Comparison of ENCODE assay signal across 22 cellular contexts in genomic region chr9:117096138-117096537, GRCh38.
"Had no signal": no experiment of that assay in that cellular context is flagged by ENCODE, and none has a peak within 500 bp of the region (broad histone marks: within the 10 kb centered on the region; RNA-seq: fewer than 3 reads in every experiment).

No MANE protein-coding gene starts in this region.

- H3K27me3 ChIP-seq: ovary, sigmoid colon, spleen, tibial nerve, uterus had no signal

- H3K4me3 ChIP-seq: lower lobe of right lung, ovary, prostate gland, sigmoid colon, spleen, tibial nerve, uterus had no signal

- H3K36me3 ChIP-seq: lower lobe of right lung, ovary, prostate gland, sigmoid colon, spleen, tibial nerve, uterus had no signal

- H3K4me1 ChIP-seq: lower lobe of right lung, prostate gland, spleen had no signal

- ATAC-seq: left cardiac atrium; left lobe of liver; lower lobe of right lung; naive thymus-derived CD4-positive, alpha-beta T cell; natural killer cell treated with Interleukin-12 subunit alpha and Interleukin-12 subunit beta and Interleukin-15 and Interleukin-18, amount 100 ng/mL, for 72 hours; stimulated activated naive CD8-positive, alpha-beta T cell treated with anti-CD3 and anti-CD28 coated beads, Interleukin-15, amount 100 ng/mL, for 72 hours had no signal

- H3K9me3 ChIP-seq: lower lobe of right lung, ovary, prostate gland, sigmoid colon, spleen, tibial nerve, uterus had no signal

- DNase-seq: hippocampal formation; kidney glomerular epithelial cell; left cardiac atrium; lower lobe of right lung; mammary epithelial cell; mesenchymal stem cell; naive thymus-derived CD4-positive, alpha-beta T cell; ovary; retina; right cardiac atrium; sigmoid colon; small intestine; spleen; stimulated activated CD4-positive, alpha-beta T cell treated with anti-CD3 and anti-CD28 coated beads, Interleukin-4, amount 100 ng/mL, for 24 hours; stimulated activated naive CD4-positive, alpha-beta T cell treated with Interleukin-2 at 50 U/mL for 16 hours; stimulated activated naive CD8-positive, alpha-beta T cell treated with anti-CD3 and anti-CD28 coated beads, Interleukin-15, amount 100 ng/mL, for 72 hours; substantia nigra; uterus had no signal

- H3K27ac ChIP-seq: lower lobe of right lung, ovary, prostate gland, spleen, tibial nerve had no signal
